Comparison of ENCODE assay signal across 23 cellular contexts in the genomic region with DNA sequence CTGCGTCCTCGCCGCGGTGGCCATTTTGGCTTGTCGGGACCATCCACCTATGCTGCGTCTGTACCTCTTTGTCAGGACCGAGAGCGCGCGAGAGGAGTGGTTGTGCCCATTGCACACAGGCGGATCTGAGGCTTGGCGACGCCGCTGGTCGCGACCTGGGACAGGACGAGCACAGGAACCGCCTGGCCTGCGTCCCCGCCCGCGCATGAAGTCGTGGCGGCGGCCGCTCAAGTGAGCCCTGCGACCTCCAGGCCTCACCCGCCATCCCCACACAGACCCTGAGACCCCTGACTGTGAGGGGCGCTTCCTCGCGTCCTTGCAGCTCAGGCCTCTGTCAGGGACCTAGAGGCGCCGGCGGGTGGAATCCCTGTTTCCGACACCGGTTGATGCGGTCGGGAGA.
"Had no signal": no experiment of that assay in that cellular context is flagged by ENCODE, and none has a peak within 500 bp of the region (broad histone marks: within the 10 kb centered on the region; RNA-seq: fewer than 3 reads in every experiment).

No MANE protein-coding gene starts in this region.

- ATAC-seq: activated naive CD4-positive, alpha-beta T cell treated with anti-CD3 and anti-CD28 coated beads, Interleukin-2, amount 50 U/mL, for 72 hours; foreskin keratinocyte; left lung; naive thymus-derived CD8-positive, alpha-beta T cell had no signal

- H3K4me1 Mint-ChIP-seq: activated CD4-positive, alpha-beta T cell treated with anti-CD3 and anti-CD28 coated beads, Interleukin-2, amount 10 ng/mL, durations not matched to agents 24 days and 14 days had no signal

- H3K9me3 ChIP-seq: adrenal gland, right lobe of liver had no signal

- H3K4me3 ChIP-seq: adrenal gland, dorsolateral prefrontal cortex, left lung, ovary, psoas muscle, right lobe of liver, smooth muscle cell, stomach, upper lobe of left lung had no signal

- H3K27ac Mint-ChIP-seq: activated CD4-positive, alpha-beta T cell treated with anti-CD3 and anti-CD28 coated beads, Interleukin-2, amount 10 ng/mL, durations not matched to agents 24 days and 14 days; activated naive CD4-positive, alpha-beta T cell treated with anti-CD3 and anti-CD28 coated beads, Interleukin-2, amount 50 U/mL, for 72 hours; naive thymus-derived CD8-positive, alpha-beta T cell had no signal

- H3K27me3 ChIP-seq: adrenal gland, dorsolateral prefrontal cortex, foreskin keratinocyte, left lung, ovary, right lobe of liver, stomach, upper lobe of left lung had no signal

- H3K4me1 ChIP-seq: adrenal gland, foreskin keratinocyte, left lung, psoas muscle, stomach, upper lobe of left lung had no signal

- H3K27ac ChIP-seq: adrenal gland, dorsolateral prefrontal cortex, epithelial cell of prostate, foreskin keratinocyte, left lung, ovary, psoas muscle, right lobe of liver, stomach, upper lobe of left lung had no signal

- H3K27me3 Mint-ChIP-seq: activated CD4-positive, alpha-beta T cell treated with anti-CD3 and anti-CD28 coated beads, Interleukin-2, amount 10 ng/mL, durations not matched to agents 24 days and 14 days; naive thymus-derived CD8-positive, alpha-beta T cell had no signal

- FAIRE-seq: kidney had no signal

- H3K4me3 Mint-ChIP-seq: activated CD4-positive, alpha-beta T cell treated with anti-CD3 and anti-CD28 coated beads, Interleukin-2, amount 10 ng/mL, durations not matched to agents 24 days and 14 days had no signal

- DNase-seq: activated CD4-positive, alpha-beta T cell treated with anti-CD3 and anti-CD28 coated beads, Interleukin-2, amount 10 ng/mL, durations not matched to agents 24 days and 14 days; activated CD8-positive, alpha-beta memory T cell treated with anti-CD3 and anti-CD28 coated beads, Interleukin-2, amount 50 U/mL, for 4 hours; activated effector memory CD4-positive, alpha-beta T cell treated with Interleukin-2 at 50 U/mL for 16 hours; activated T-cell treated with anti-CD3 and anti-CD28 coated beads, Interleukin-2, amount 50 U/mL, for 48 hours; adrenal gland; dorsolateral prefrontal cortex; foreskin keratinocyte; hypothalamus; kidney; left lung; mesenchymal stem cell; naive thymus-derived CD8-positive, alpha-beta T cell; ovary; psoas muscle; right lobe of liver; stimulated activated CD4-positive, alpha-beta T cell treated with anti-CD3 and anti-CD28 coated beads, Interleukin-4, amount 100 ng/mL, for 1 hour; stomach; T-helper 1 cell; T-helper 9 cell had no signal

- H3K36me3 ChIP-seq: ovary had no signal
